14 cellular contexts compared by ENCODE assay signal in genomic region chr20:21228511-21228910, GRCh38.
DNase-seq lines count a peak whose midpoint lies in the region; ATAC-seq lines count a peak whose summit lies in the region.
"Had no signal": no experiment of that assay in that cellular context is flagged by ENCODE, and none has a peak within 500 bp of the region (broad histone marks: within the 10 kb centered on the region; RNA-seq: fewer than 3 reads in every experiment).

No MANE protein-coding gene starts in this region.

- DNase-seq in germinal center (ENCODE audit: low spot score) (peak; percentile 36), SKM-1 (lab: John Stamatoyannopoulos, UW; ENCODE audit: unreplicated experiment) (no peak), NCI-H187 (lab: John Stamatoyannopoulos, UW) (no peak), NCI-H345 (lab: John Stamatoyannopoulos, UW) (no peak)
- DNase-seq: activated naive CD4-positive, alpha-beta T cell treated with anti-CD3 and anti-CD28 coated beads, Interleukin-2, amount 10 ng/mL, durations not matched to agents 7 days and 5 days; CD4-positive, alpha-beta T cell; cortex of kidney; left ventricle myocardium superior; psoas muscle; trophoblast cell had no signal

- ATAC-seq in GM18868 (IDR thresholded peaks at IDR 0.05; ENCODE audit: unreplicated experiment) (peak; percentile 92), GM21619 (IDR thresholded peaks at IDR 0.05; ENCODE audit: unreplicated experiment) (peak; percentile 95), HG03342 (IDR thresholded peaks at IDR 0.05; ENCODE audit: unreplicated experiment) (peak; percentile 88), GM21737 (IDR thresholded peaks at IDR 0.05; ENCODE audit: unreplicated experiment) (no peak)
- ATAC-seq: left ventricle myocardium superior, psoas muscle had no signal
